In the genomic region with DNA sequence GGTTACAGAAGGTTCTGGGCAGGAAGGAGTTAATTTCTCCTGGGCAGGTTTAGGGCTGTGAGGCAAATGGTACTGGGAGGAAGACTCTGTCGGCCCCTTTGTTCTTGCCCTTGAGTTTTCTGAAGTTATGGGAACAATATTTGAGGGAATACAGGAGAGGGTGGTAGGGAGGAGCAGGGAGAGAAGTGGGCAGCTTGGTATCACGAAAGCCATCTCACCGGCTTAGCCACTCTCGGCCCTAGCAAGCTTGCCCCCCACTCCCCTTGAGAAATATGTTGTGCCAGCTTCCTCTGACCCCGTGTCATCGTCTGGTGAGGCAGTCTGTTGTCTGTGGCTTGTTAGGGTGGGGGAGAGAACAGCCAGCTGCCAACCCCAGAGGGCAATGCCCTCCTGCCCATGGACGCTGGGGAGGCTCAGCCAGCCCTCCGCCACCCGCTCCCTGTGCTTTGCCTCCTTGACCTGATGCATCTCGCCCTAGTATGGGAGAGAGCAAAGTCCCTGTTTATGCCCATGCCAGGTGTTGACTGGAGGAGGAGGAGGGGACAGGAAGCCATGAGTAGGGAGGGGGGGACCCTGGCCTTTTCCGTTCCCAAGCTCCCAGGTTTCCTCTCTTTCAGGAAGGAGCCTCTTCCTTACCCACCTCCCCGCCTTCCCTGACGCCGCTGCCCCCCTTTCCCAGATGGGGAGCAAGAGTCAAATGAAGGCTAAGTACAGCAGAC, we compare ENCODE assay signal across 8 cellular contexts. TPM values are rescaled to one million over a fixed set of nuclear protein-coding genes. Genes with fewer than 3 reads are reported as not detected.
A peak's percentile ranks its signal among the peaks of the same experiment; 100 is the strongest.
DNase-seq lines count a peak whose midpoint lies in the region; ATAC-seq and TF ChIP-seq lines count a peak whose summit lies in the region.

No MANE protein-coding gene starts in this region.

- no peaks in the 10 kb centered on the region for H3K9me3 Mint-ChIP-seq in IgD-negative memory B cell

- H3K4me1 ChIP-seq in tibial nerve, result peaks cover 0 to 85% (median 22%) of the 10 kb centered on the region in 4 donors

- TF ChIP-seq POLR2A in tibial nerve (IDR thresholded peaks at IDR 0.05), result no peak

- H3K36me3 Mint-ChIP-seq in IgD-negative memory B cell, result no peaks in the 10 kb centered on the region

- ATAC-seq in GM19023 (IDR thresholded peaks at IDR 0.05; ENCODE audit: unreplicated experiment) (no peak), omental fat pad (ENCODE audit: low FRiP score) (no peak)

- H3K4me3 ChIP-seq in choroid plexus epithelial cell (ENCODE audit: low read depth, low read length) (peak overlapping the region; percentile 60), tibial nerve (peak overlapping the region; percentile 62 to 74 (median 64))

- peaks cover 37% of the 10 kb centered on the region for H3K27me3 Mint-ChIP-seq in IgD-negative memory B cell

- peak overlapping the region; percentile 47 to 75 (median 61) for H3K4me3 Mint-ChIP-seq in IgD-negative memory B cell

- H3K27ac Mint-ChIP-seq in IgD-negative memory B cell, result no peak overlapping the region

- no peaks in the 10 kb centered on the region for H3K9me3 ChIP-seq in tibial nerve

- WGBS in tibial nerve, 2 donors, result 11 to 18% methylated on average over 14 of the region's 14 CpGs

- peaks cover 0 to 30% (median 0%) of the 10 kb centered on the region in 3 donors for H3K36me3 ChIP-seq in tibial nerve

- DNase-seq in A172 (ENCODE audit: low spot score), result peak; percentile 65
- DNase-seq in choroid plexus epithelial cell (ENCODE audit: low read depth), result no peak
- DNase-seq in lung microvascular endothelial cell (ENCODE audit: low read depth in 2 of 2), result peak; percentile 93 to 95
- DNase-seq in tibial nerve (ENCODE audit: low spot score in 2 of 2), result no peak
- DNase-seq in GM10266 (ENCODE audit: extremely low spot score), result no peak
- DNase-seq in omental fat pad (ENCODE audit: low spot score), result no peak

- TF ChIP-seq CTCF in choroid plexus epithelial cell (conservative IDR thresholded peaks at IDR 0.05; ENCODE audit: low read depth, low read length) (no peak), tibial nerve (IDR thresholded peaks at IDR 0.05) (no peak), GM10266 (IDR thresholded peaks at IDR 0.05; ENCODE audit: control insufficient read depth, insufficient read depth, low read depth, missing control alignments) (no peak), omental fat pad (IDR thresholded peaks at IDR 0.05) (no peak)

- H3K27me3 ChIP-seq in tibial nerve, result no peaks in the 10 kb centered on the region

- H3K4me1 Mint-ChIP-seq in IgD-negative memory B cell, result peaks cover 15 to 18% (median 16%) of the 10 kb centered on the region in 3 donors

- TF ChIP-seq EP300 in tibial nerve (IDR thresholded peaks at IDR 0.05), result peak in 1 of 2 donors; percentile 27

- peak overlapping the region; percentile 84 to 99 (median 88) for H3K27ac ChIP-seq in tibial nerve

RNA-seq across cellular contexts. Expression of a gene that starts 1.2 kb away (rescaled TPM):
- 17.0 and 17.9 TPM in 2 replicates for total RNA-seq in A172 (2014; rRNA removed; shearing (Covaris generic))
- polyA plus RNA-seq in IgD-negative memory B cell, result not detected
- total RNA-seq in lung microvascular endothelial cell (127 and 129 TPM in 2 replicates), tibial nerve (10 to 100 TPM; 27.4 to 41.4 (median 34.0) TPM), omental fat pad (10 to 100 TPM; 29.2 to 61.7 (median 56.7) TPM)

RNA-seq across cellular contexts. Expression of a gene that starts 6.7 kb away (rescaled TPM):
- total RNA-seq in A172 (2014; rRNA removed; shearing (Covaris generic)), result 30.4 and 39.8 TPM in 2 replicates
- polyA plus RNA-seq in IgD-negative memory B cell, result 72.9 TPM
- total RNA-seq in lung microvascular endothelial cell (36.9 and 41.8 TPM in 2 replicates), tibial nerve (10 to 100 TPM in 3 of 4 donors, 1 to 10 TPM in 1; 5.7 to 33.9 (median 14.9) TPM), omental fat pad (10 to 100 TPM; 26.8 to 40.6 (median 27.5) TPM)

RNA-seq across cellular contexts. Expression of a gene that starts 11.4 kb away (rescaled TPM):
- 37.4 and 116 TPM in 2 replicates for total RNA-seq in A172 (2014; rRNA removed; shearing (Covaris generic))
- 83.9 TPM for polyA plus RNA-seq in IgD-negative memory B cell
- total RNA-seq in lung microvascular endothelial cell, result 25.5 and 34.9 TPM in 2 replicates
- total RNA-seq in tibial nerve, result 100 to 1,000 TPM in 2 of 4 donors, 10 to 100 TPM in 2; 74.7 to 115 (median 95.6) TPM
- total RNA-seq in omental fat pad, result 10 to 100 TPM; 32.5 to 70.8 (median 58.5) TPM

RNA-seq across cellular contexts. Expression of a gene that starts 44.2 kb away (rescaled TPM):
- total RNA-seq in A172 (2014; rRNA removed; shearing (Covaris generic)), result 122 and 126 TPM in 2 replicates
- 420 TPM for polyA plus RNA-seq in IgD-negative memory B cell
- 169 and 232 TPM in 2 replicates for total RNA-seq in lung microvascular endothelial cell
- 100 to 1,000 TPM; 102 to 167 (median 146) TPM for total RNA-seq in tibial nerve
- 100 to 1,000 TPM in 2 of 4 donors, 10 to 100 TPM in 2; 77.9 to 171 (median 99.7) TPM for total RNA-seq in omental fat pad

RNA-seq across cellular contexts. Expression of a gene that starts 44.7 kb away (rescaled TPM):
- total RNA-seq in A172 (2014; rRNA removed; shearing (Covaris generic)), result 1.1 and 3.4 TPM in 2 replicates
- polyA plus RNA-seq in IgD-negative memory B cell, result 0.14 TPM
- 1.2 and 2.4 TPM in 2 replicates for total RNA-seq in lung microvascular endothelial cell
- total RNA-seq in tibial nerve, result 10 to 100 TPM in 2 of 4 donors, 1 to 10 TPM in 2; 6.0 to 20.4 (median 12.7) TPM
- 1 to 10 TPM in 3 of 4 donors, under 1 TPM in 1; 0.36 to 1.4 (median 1.1) TPM for total RNA-seq in omental fat pad

Comparison
In these comparisons a context has a peak if more than half of its experiments do, and no peak if none do; other contexts are left out.
1. DNase-seq: peak in A172 (single experiment) and lung microvascular endothelial cell (2 of 2); none in choroid plexus epithelial cell (single experiment), tibial nerve (0 of 2), GM10266 (single experiment) and omental fat pad (single experiment).